In the genomic region with DNA sequence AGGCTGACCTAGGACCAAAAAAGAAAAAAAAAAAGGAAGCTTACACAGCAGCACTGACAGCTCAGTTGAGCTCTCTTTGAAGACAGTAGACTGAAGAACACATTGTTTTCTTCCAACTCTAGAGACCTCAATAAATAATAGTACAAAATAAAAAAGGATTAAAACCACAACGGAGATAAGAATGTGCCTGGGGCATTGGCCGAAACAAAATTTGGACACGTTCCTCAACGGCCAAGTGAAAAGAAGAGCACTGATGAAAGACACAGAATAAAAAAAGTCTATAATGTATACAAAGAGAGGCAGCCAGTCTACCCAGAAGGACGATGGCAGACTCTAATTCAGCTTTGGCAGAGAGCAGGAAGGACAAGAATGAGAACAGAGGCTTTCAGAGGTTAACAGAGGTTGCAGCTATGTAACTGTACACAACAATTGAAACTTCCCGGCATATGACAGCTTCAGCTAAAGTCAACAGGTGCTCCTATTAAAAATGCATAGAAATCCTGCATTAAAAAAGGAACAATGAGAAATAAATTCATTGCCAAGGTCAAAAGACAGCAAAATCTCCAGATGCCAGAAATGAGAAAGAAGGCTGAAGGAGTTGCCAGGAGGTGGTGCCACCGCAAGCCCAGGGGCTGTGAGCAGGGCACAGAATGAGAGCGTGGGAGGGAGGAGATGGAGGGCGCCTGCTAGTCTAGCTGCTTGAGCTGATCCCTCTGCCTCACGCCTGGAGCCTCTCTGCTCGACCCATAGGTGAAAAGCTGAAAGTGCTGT, we compare ENCODE assay signal across 9 cellular contexts.
DNase-seq lines count a peak whose midpoint lies in the region; ATAC-seq, FAIRE-seq and TF ChIP-seq lines count a peak whose summit lies in the region.
"Had no signal": no experiment of that assay in that cellular context is flagged by ENCODE, and none has a peak within 500 bp of the region (broad histone marks: within the 10 kb centered on the region; RNA-seq: fewer than 3 reads in every experiment).

No MANE protein-coding gene starts in this region.

- no peak overlapping the region for H3K4me3 ChIP-seq in H1 (ENCODE audit: extremely low read depth in 1 of 4, insufficient read depth in 2 of 4, low read depth in 3 of 4, low read length in 4 of 4)
- no peak overlapping the region for H3K4me3 ChIP-seq in osteoblast (ENCODE audit: insufficient read depth, low read length)
- H3K4me3 ChIP-seq in small intestine (ENCODE audit: low read depth in 1 of 2, low read length in 2 of 2) = no peak overlapping the region

- H2BK15ac ChIP-seq in H1 (ENCODE audit: low read length) = no peak overlapping the region

- H2AK5ac ChIP-seq in H1 (ENCODE audit: low read depth, low read length) = no peak overlapping the region

- FAIRE-seq in H1 (lab: Jason Lieb, UNC) (no peak), small intestine (lab: Jason Lieb, UNC) (no peak)

- no peaks in the 10 kb centered on the region for H3K23me2 ChIP-seq in H1 (ENCODE audit: low read depth, low read length)

- H3K4me2 ChIP-seq in H1 (ENCODE audit: insufficient read depth in 1 of 2, low read depth in 2 of 2, low read length in 2 of 2) = no peak overlapping the region
- H3K4me2 ChIP-seq in osteoblast (ENCODE audit: insufficient read depth, low read length) = peak overlapping the region; percentile 39

- CTCF ChIA-PET in H1 (lab: Charles Lee; ENCODE audit: partially characterized antibody) = interaction anchor here (0.8 to 2.1 kb wide), 10 partner anchors 9 to 423 kb away, joined by 3 to 6 read pairs (median 4); a partner anchor contains a TSS

- no peaks in the 10 kb centered on the region for H4K20me1 ChIP-seq in H1 (replicated peaks in 1 of 2; ENCODE audit: control insufficient read depth in 1 of 2, insufficient read depth in 2 of 2, low read length in 2 of 2)
- no peaks in the 10 kb centered on the region for H4K20me1 ChIP-seq in osteoblast (ENCODE audit: insufficient read depth, low read length)

- POLR2A ChIA-PET in H1 (lab: Charles Lee; ENCODE audit: partially characterized antibody) = no interaction called here

- no peak overlapping the region for H3K18ac ChIP-seq in H1 (ENCODE audit: extremely low read depth, low read length)

- no peak overlapping the region for H2AFZ ChIP-seq in H1 (ENCODE audit: low read length)
- H2AFZ ChIP-seq in osteoblast (ENCODE audit: low read length) = no peak overlapping the region

- no peaks in the 10 kb centered on the region for H3K9me3 ChIP-seq in H1 (ENCODE audit: insufficient read depth in 2 of 2, low read depth in 1 of 2, low read length in 1 of 2)
- no peaks in the 10 kb centered on the region for H3K9me3 ChIP-seq in osteoblast (ENCODE audit: low read depth, low read length)
- no peaks in the 10 kb centered on the region for H3K9me3 ChIP-seq in small intestine (ENCODE audit: control insufficient read depth, low read depth)

- H3K36me3 ChIP-seq in H1 (ENCODE audit: control insufficient read depth in 2 of 4, insufficient read depth in 4 of 4, low read length in 3 of 4) = no peaks in the 10 kb centered on the region; a peak in 1 of 8 replicates
- H3K36me3 ChIP-seq in osteoblast (ENCODE audit: insufficient read depth, low read length) = no peaks in the 10 kb centered on the region
- no peaks in the 10 kb centered on the region for H3K36me3 ChIP-seq in small intestine (ENCODE audit: control insufficient read depth in 2 of 2, insufficient read depth in 2 of 2, low read length in 2 of 2)

- no peaks in the 10 kb centered on the region for H3K27me3 ChIP-seq in H1 (replicated peaks in 1 of 4; ENCODE audit: control insufficient read depth in 3 of 4, extremely low read depth in 1 of 4, insufficient read depth in 3 of 4, low read length in 3 of 4)
- H3K27me3 ChIP-seq in osteoblast (ENCODE audit: insufficient read depth, low read length) = no peaks in the 10 kb centered on the region
- no peaks in the 10 kb centered on the region for H3K27me3 ChIP-seq in small intestine (ENCODE audit: control insufficient read depth in 2 of 2, insufficient read depth in 2 of 2, low read length in 2 of 2)

- no peak overlapping the region for H3K56ac ChIP-seq in H1 (replicated peaks; ENCODE audit: insufficient read length, low read depth, low read length)

- no peak for ATAC-seq in HG03045 (IDR thresholded peaks at IDR 0.05; ENCODE audit: unreplicated experiment)

- TF ChIP-seq POLR2A in H1 (IDR thresholded peaks at IDR 0.05; ENCODE audit: control extremely low read depth in 1 of 2, low read depth in 2 of 2, low read length in 2 of 2) = no peak

- no peak overlapping the region for H3K27ac ChIP-seq in H1 (ENCODE audit: low read depth, low read length)
- peak overlapping the region; percentile 50 for H3K27ac ChIP-seq in osteoblast (ENCODE audit: low read depth, low read length)
- H3K27ac ChIP-seq in small intestine (ENCODE audit: low read depth in 1 of 2, low read length in 1 of 2) = no peak overlapping the region

- no peaks in the 10 kb centered on the region for H3K79me2 ChIP-seq in H1 (ENCODE audit: control insufficient read depth in 1 of 2, insufficient read depth in 2 of 2, low read length in 2 of 2)
- no peaks in the 10 kb centered on the region for H3K79me2 ChIP-seq in osteoblast (ENCODE audit: insufficient read depth, low read length)

- 85% methylated on average over 11 of the region's 11 CpGs; no CpG with 5 or more reads in 1 of the 2 experiments for WGBS in H1 (ENCODE audit: extremely low coverage in 1 of 2, insufficient coverage in 1 of 2, insufficient read length in 1 of 2, insufficient replicate concordance in 2 of 2, low coverage in 1 of 2, low lambda C conversion rate in 2 of 2, missing lambda C conversion rate in 1 of 2), 2 experiments
- WGBS in small intestine, 3 donors = 68 to 77% (median 74%) methylated on average over 11 of the region's 11 CpGs

- H3K79me1 ChIP-seq in H1 (ENCODE audit: low read depth, low read length) = no peaks in the 10 kb centered on the region

- no peak overlapping the region for H4K5ac ChIP-seq in H1 (ENCODE audit: insufficient read length, low read depth, low read length)

- H4K8ac ChIP-seq in H1 (ENCODE audit: extremely low read depth, insufficient read depth, low read length) = no peak overlapping the region

- H3K9ac ChIP-seq in H1 (replicated peaks in 1 of 4; ENCODE audit: extremely low read depth in 1 of 4, low read depth in 3 of 4, low read length in 3 of 4) = no peak overlapping the region

- H4K91ac ChIP-seq in H1 (replicated peaks; ENCODE audit: insufficient read length, low read length) = no peak overlapping the region

- TF ChIP-seq RAD21 in H1 (IDR thresholded peaks at IDR 0.05 in 1 of 2, conservative IDR thresholded peaks at IDR 0.05 in 1 of 2; ENCODE audit: low read depth in 2 of 2, low read length in 2 of 2) = peak in 1 of 2 experiments; percentile 36; a peak in 1 of 4 replicates

- TF ChIP-seq CTCF in H1 (IDR thresholded peaks at IDR 0.05; ENCODE audit: control extremely low read depth in 1 of 3, insufficient read depth in 1 of 3, low read depth in 1 of 3, low read length in 3 of 3) = peak in 2 of 3 experiments; percentile 7 to 16; a peak in 2 of 4 replicates
- no peak for TF ChIP-seq CTCF in osteoblast (IDR thresholded peaks at IDR 0.05; ENCODE audit: extremely low read depth, low read depth, low read length)

- H3K4me1 ChIP-seq in H1 (replicated peaks in 1 of 4; ENCODE audit: control insufficient read depth in 3 of 4, insufficient read depth in 4 of 4, low read length in 3 of 4) (no peaks in the 10 kb centered on the region), osteoblast (ENCODE audit: insufficient read depth, low read length) (peaks cover 20% of the 10 kb centered on the region), small intestine (ENCODE audit: control insufficient read depth in 2 of 2, insufficient read depth in 1 of 2, low read depth in 1 of 2, low read length in 1 of 2) (peaks cover 0 to 2% of the 10 kb centered on the region in 2 donors)

- H2BK20ac ChIP-seq in H1 (ENCODE audit: low read length) = no peak overlapping the region

- H3K4ac ChIP-seq in H1 (replicated peaks; ENCODE audit: insufficient read length, low read depth, low read length) = no peak overlapping the region

- H3K23ac ChIP-seq in H1 (ENCODE audit: insufficient read length) = no peak overlapping the region

- no peak for TF ChIP-seq EP300 in H1 (IDR thresholded peaks at IDR 0.05; ENCODE audit: borderline replicate concordance in 1 of 2, low read depth in 2 of 2, low read length in 2 of 2)

- no peak overlapping the region for H3K14ac ChIP-seq in H1 (ENCODE audit: insufficient read length)

- DNase-seq in D341Med (ENCODE audit: low spot score) = peak; percentile 70
- DNase-seq in NCI-H226 = peak; percentile 49
- no peak for DNase-seq in H1 (ENCODE audit: low read depth in 1 of 2, low spot score in 2 of 2)
- DNase-seq in osteoblast (ENCODE audit: insufficient read length, low spot score, missing footprints) = no peak
- no peak for DNase-seq in mesenteric fat pad (ENCODE audit: low spot score)
- DNase-seq in OCI-M1 (lab: John Stamatoyannopoulos, UW) = no peak
- no peak for DNase-seq in small intestine
- DNase-seq: DMS153 had no signal

- H2BK5ac ChIP-seq in H1 (ENCODE audit: low read depth, low read length) = no peak overlapping the region

- H2BK12ac ChIP-seq in H1 (ENCODE audit: low read depth, low read length) = no peak overlapping the region

- H2BK120ac ChIP-seq in H1 (replicated peaks; ENCODE audit: low read depth, low read length) = no peak overlapping the region

TF ChIP-seq in H1, 55 proteins besides CTCF, POLR2A, EP300 and RAD21 (continues in another document):
- TF ChIP-seq SRF (IDR thresholded peaks at IDR 0.05; ENCODE audit: low read depth, low read length) = no peak
- TF ChIP-seq TBP (IDR thresholded peaks at IDR 0.05; ENCODE audit: low read depth, low read length) = no peak

Comparison
In these comparisons a context has a peak if more than half of its experiments do, and no peak if none do; other contexts are left out.
1. DNase-seq: peak in D341Med (single experiment) and NCI-H226 (single experiment); none in H1 (0 of 2), osteoblast (single experiment), mesenteric fat pad (single experiment), OCI-M1 (single experiment) and small intestine (single experiment).